Comparison of ENCODE assay signal across 9 cellular contexts in genomic region chr15:91117375-91117774, GRCh38. TPM values are rescaled to one million over a fixed set of nuclear protein-coding genes. Genes with fewer than 3 reads are reported as not detected.
"Had no signal": no experiment of that assay in that cellular context is flagged by ENCODE, and none has a peak within 500 bp of the region (broad histone marks: within the 10 kb centered on the region; RNA-seq: fewer than 3 reads in every experiment).

No MANE protein-coding gene starts in this region.

- DNase-seq: H9, HCEC 1CT, IMR-90 had no signal

- ATAC-seq: GM23338, K562 had no signal

- FAIRE-seq: H1, H54, HTR-8/SVneo, K562 had no signal

- H3K4me3 ChIP-seq: GM23338, K562 had no signal

- H3K4me2 ChIP-seq: GM23338 had no signal

RNA-seq across cellular contexts. Expression of gene SV2B, which starts 17.3 kb away (rescaled TPM):
- total RNA-seq: H9, HT-29, IMR-90 had no signal
- polyA plus RNA-seq: IMR-90 had no signal
